ENCODE assay signal across 13 cellular contexts in the genomic region with DNA sequence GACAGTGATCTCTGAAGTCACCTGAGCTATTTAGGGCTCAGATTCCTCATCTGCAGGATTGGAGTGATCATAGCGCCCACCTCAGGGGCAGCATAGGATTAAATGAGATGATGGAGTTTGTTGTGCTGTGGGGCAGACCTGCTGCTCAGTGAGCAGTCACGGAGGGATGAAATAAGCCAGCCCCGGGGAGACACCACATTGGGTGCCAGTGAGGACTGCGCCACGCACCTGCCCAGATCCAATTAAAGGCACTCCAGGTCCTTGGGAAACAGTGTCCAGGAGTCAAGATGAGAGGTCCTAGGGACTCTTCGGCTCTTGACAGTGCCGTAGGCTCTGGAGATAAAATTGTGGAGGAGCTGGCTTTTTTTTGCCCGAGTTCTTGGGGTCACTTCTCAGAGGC.
A peak's percentile ranks its signal among the peaks of the same experiment; 100 is the strongest.
DNase-seq lines count a peak whose midpoint lies in the region; ATAC-seq and TF ChIP-seq lines count a peak whose summit lies in the region.
"Had no signal": no experiment of that assay in that cellular context is flagged by ENCODE, and none has a peak within 500 bp of the region (broad histone marks: within the 10 kb centered on the region; RNA-seq: fewer than 3 reads in every experiment).

No MANE protein-coding gene starts in this region.

- TF ChIP-seq POLR2A in sigmoid colon (IDR thresholded peaks at IDR 0.05) = no peak
- no peak for TF ChIP-seq POLR2A in body of pancreas (IDR thresholded peaks at IDR 0.05)

- 89 to 94% methylated on average over 8 of the region's 8 CpGs for WGBS in sigmoid colon, 2 donors
- WGBS in body of pancreas, 2 donors = 88 to 96% methylated on average over 7 to 8 of the region's 8 CpGs

- no peak for ATAC-seq in Right ventricle myocardium superior (ENCODE audit: poor library complexity)
- no peak for ATAC-seq in body of pancreas
- ATAC-seq: GM23338 had no signal

- H3K9me3 Mint-ChIP-seq in chondrocyte (ENCODE audit: low read depth) = no peaks in the 10 kb centered on the region
- H3K9me3 Mint-ChIP-seq: CD4-positive, alpha-beta memory T cell; GM23338 had no signal

- no peaks in the 10 kb centered on the region for H3K36me3 Mint-ChIP-seq in chondrocyte (ENCODE audit: low read depth)
- H3K36me3 Mint-ChIP-seq: CD4-positive, alpha-beta memory T cell had no signal

- peak; percentile 23 for DNase-seq in Right ventricle myocardium superior
- no peak for DNase-seq in left ventricle myocardium inferior
- peak; percentile 63 for DNase-seq in chondrocyte (ENCODE audit: low spot score)
- DNase-seq in sigmoid colon = peak; percentile 58
- DNase-seq in body of pancreas = no peak
- DNase-seq in activated CD4-positive, CD25-positive, alpha-beta regulatory T cell (lab: John Stamatoyannopoulos, UW) = no peak
- DNase-seq: CD4-positive, alpha-beta memory T cell; DMS153; DMS79; GDM1; HCEC 1CT had no signal

- intact Hi-C loops in Right ventricle myocardium superior (cut with DNase I) (no loop called here), left ventricle myocardium inferior (cut with micrococcal nuclease) (no loop called here), sigmoid colon (cut with DNase I) (no loop called here), body of pancreas (cut with DNase I) (no loop called here)

- H3K36me3 ChIP-seq in left ventricle myocardium inferior (peaks cover 31% of the 10 kb centered on the region), sigmoid colon (peaks cover 0 to 14% (median 0%) of the 10 kb centered on the region in 4 donors), body of pancreas (replicated peaks in 1 of 2; ENCODE audit: insufficient read depth in 1 of 2, low read depth in 2 of 2) (no peaks in the 10 kb centered on the region)

- TF ChIP-seq CTCF in left ventricle myocardium inferior (IDR thresholded peaks at IDR 0.05; ENCODE audit: borderline replicate concordance) (no peak), chondrocyte (IDR thresholded peaks at IDR 0.05) (no peak), sigmoid colon (IDR thresholded peaks at IDR 0.05) (no peak), body of pancreas (IDR thresholded peaks at IDR 0.05) (no peak)

- H3K4me3 ChIP-seq in left ventricle myocardium inferior (no peak overlapping the region), sigmoid colon (no peak overlapping the region), body of pancreas (no peak overlapping the region)
- H3K4me3 ChIP-seq: GM23338 had no signal

- no peak overlapping the region for H3K27ac Mint-ChIP-seq in chondrocyte (ENCODE audit: unreplicated experiment)
- H3K27ac Mint-ChIP-seq: CD4-positive, alpha-beta memory T cell; GM23338 had no signal

- no peak for TF ChIP-seq EP300 in sigmoid colon (IDR thresholded peaks at IDR 0.05)

- H3K27me3 Mint-ChIP-seq in chondrocyte (ENCODE audit: low read depth) = peaks cover 3% of the 10 kb centered on the region

- H3K4me1 ChIP-seq in left ventricle myocardium inferior = peaks cover 13% of the 10 kb centered on the region
- H3K4me1 ChIP-seq in sigmoid colon = peaks cover 0 to 11% (median 6%) of the 10 kb centered on the region in 4 donors
- H3K4me1 ChIP-seq in body of pancreas = no peaks in the 10 kb centered on the region

- H3K27me3 ChIP-seq in left ventricle myocardium inferior (ENCODE audit: low read depth) (no peaks in the 10 kb centered on the region), sigmoid colon (no peaks in the 10 kb centered on the region), body of pancreas (no peaks in the 10 kb centered on the region)

- H3K27ac ChIP-seq in left ventricle myocardium inferior (replicated peaks) (no peak overlapping the region), sigmoid colon (no peak overlapping the region), body of pancreas (no peak overlapping the region)
- H3K27ac ChIP-seq: C4-2B had no signal

- no peak overlapping the region for H3K4me3 Mint-ChIP-seq in chondrocyte (ENCODE audit: unreplicated experiment)
- H3K4me3 Mint-ChIP-seq: CD4-positive, alpha-beta memory T cell; GM23338 had no signal

- no peaks in the 10 kb centered on the region for H3K9me3 ChIP-seq in left ventricle myocardium inferior (replicated peaks)
- H3K9me3 ChIP-seq in sigmoid colon = no peaks in the 10 kb centered on the region
- H3K9me3 ChIP-seq in body of pancreas = no peaks in the 10 kb centered on the region

- peaks cover 7% of the 10 kb centered on the region for H3K4me1 Mint-ChIP-seq in chondrocyte (ENCODE audit: low read depth)
- H3K4me1 Mint-ChIP-seq: CD4-positive, alpha-beta memory T cell; GM23338 had no signal

Comparison
In these comparisons a context has a peak if more than half of its experiments do, and no peak if none do; other contexts are left out.
1. DNase-seq: peak in Right ventricle myocardium superior (single experiment), chondrocyte (single experiment) and sigmoid colon (single experiment); none in left ventricle myocardium inferior (single experiment), body of pancreas (0 of 4) and activated CD4-positive, CD25-positive, alpha-beta regulatory T cell (0 of 4).